In the genomic region with DNA sequence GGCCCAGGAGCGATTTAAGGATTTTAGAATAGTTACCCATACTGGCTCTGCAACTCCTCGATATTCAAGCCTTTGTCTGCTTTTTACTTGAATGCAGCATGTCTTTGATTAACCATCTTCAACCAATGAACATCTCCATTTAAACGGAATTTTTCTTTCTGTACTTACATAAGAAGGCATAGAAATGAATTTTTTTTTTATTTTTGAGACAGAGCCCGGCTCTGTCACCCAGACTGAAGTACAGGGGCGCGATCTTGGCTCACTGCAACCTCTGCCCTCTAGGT, we compare ENCODE assay signal across 1 cellular context.
A peak's percentile ranks its signal among the peaks of the same experiment; 100 is the strongest.
TF ChIP-seq lines count a peak whose summit lies in the region.

No MANE protein-coding gene starts in this region.

TF ChIP-seq in K562, 482 proteins besides CTCF, POLR2A, EP300 and RAD21 (continued from another document and continues in another):
- TF ChIP-seq, protein P1, sequence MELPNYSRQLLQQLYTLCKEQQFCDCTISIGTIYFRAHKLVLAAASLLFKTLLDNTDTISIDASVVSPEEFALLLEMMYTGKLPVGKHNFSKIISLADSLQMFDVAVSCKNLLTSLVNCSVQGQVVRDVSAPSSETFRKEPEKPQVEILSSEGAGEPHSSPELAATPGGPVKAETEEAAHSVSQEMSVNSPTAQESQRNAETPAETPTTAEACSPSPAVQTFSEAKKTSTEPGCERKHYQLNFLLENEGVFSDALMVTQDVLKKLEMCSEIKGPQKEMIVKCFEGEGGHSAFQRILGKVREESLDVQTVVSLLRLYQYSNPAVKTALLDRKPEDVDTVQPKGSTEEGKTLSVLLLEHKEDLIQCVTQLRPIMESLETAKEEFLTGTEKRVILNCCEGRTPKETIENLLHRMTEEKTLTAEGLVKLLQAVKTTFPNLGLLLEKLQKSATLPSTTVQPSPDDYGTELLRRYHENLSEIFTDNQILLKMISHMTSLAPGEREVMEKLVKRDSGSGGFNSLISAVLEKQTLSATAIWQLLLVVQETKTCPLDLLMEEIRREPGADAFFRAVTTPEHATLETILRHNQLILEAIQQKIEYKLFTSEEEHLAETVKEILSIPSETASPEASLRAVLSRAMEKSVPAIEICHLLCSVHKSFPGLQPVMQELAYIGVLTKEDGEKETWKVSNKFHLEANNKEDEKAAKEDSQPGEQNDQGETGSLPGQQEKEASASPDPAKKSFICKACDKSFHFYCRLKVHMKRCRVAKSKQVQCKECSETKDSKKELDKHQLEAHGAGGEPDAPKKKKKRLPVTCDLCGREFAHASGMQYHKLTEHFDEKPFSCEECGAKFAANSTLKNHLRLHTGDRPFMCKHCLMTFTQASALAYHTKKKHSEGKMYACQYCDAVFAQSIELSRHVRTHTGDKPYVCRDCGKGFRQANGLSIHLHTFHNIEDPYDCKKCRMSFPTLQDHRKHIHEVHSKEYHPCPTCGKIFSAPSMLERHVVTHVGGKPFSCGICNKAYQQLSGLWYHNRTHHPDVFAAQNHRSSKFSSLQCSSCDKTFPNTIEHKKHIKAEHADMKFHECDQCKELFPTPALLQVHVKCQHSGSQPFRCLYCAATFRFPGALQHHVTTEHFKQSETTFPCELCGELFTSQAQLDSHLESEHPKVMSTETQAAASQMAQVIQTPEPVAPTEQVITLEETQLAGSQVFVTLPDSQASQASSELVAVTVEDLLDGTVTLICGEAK (IDR thresholded peaks at IDR 0.05): 0 out of 2 replicates have a peak, but pooled peaks have one; percentile 1
- TF ChIP-seq, protein P1 (CRISPR knock-in tag; IDR thresholded peaks at IDR 0.05): no peak
- 0 out of 2 replicates have a peak, but pooled peaks have one; percentile 13 for TF ChIP-seq ZNF766 (CRISPR knock-in tag; conservative IDR thresholded peaks at IDR 0.05)
- TF ChIP-seq GABPA (tag; conservative IDR thresholded peaks at IDR 0.05; ENCODE audit: low read depth): 0 out of 2 replicates have a peak, but pooled peaks have one; percentile 8
- TF ChIP-seq, protein P2, sequence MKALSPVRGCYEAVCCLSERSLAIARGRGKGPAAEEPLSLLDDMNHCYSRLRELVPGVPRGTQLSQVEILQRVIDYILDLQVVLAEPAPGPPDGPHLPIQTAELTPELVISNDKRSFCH (CRISPR knock-in tag; IDR thresholded peaks at IDR 0.05): no peak
- TF ChIP-seq, protein P2 (tag; IDR thresholded peaks at IDR 0.05): peak; percentile 66; the same call in 1 of the 2 replicates
- 0 out of 2 replicates have a peak, but pooled peaks have one; percentile 6 for TF ChIP-seq SP1 (CRISPR knock-in tag; IDR thresholded peaks at IDR 0.05)
- peak; percentile 40; the same call in 1 of the 2 replicates for TF ChIP-seq MEF2D (tag; conservative IDR thresholded peaks at IDR 0.05; ENCODE audit: low read depth)
- peak; percentile 3; the same call in 1 of the 2 replicates for TF ChIP-seq KLF16 (IDR thresholded peaks at IDR 0.05)
- no peak for TF ChIP-seq RBM17 (IDR thresholded peaks at IDR 0.05; ENCODE audit: borderline replicate concordance, low read depth, low read length)
- TF ChIP-seq, protein P3, sequence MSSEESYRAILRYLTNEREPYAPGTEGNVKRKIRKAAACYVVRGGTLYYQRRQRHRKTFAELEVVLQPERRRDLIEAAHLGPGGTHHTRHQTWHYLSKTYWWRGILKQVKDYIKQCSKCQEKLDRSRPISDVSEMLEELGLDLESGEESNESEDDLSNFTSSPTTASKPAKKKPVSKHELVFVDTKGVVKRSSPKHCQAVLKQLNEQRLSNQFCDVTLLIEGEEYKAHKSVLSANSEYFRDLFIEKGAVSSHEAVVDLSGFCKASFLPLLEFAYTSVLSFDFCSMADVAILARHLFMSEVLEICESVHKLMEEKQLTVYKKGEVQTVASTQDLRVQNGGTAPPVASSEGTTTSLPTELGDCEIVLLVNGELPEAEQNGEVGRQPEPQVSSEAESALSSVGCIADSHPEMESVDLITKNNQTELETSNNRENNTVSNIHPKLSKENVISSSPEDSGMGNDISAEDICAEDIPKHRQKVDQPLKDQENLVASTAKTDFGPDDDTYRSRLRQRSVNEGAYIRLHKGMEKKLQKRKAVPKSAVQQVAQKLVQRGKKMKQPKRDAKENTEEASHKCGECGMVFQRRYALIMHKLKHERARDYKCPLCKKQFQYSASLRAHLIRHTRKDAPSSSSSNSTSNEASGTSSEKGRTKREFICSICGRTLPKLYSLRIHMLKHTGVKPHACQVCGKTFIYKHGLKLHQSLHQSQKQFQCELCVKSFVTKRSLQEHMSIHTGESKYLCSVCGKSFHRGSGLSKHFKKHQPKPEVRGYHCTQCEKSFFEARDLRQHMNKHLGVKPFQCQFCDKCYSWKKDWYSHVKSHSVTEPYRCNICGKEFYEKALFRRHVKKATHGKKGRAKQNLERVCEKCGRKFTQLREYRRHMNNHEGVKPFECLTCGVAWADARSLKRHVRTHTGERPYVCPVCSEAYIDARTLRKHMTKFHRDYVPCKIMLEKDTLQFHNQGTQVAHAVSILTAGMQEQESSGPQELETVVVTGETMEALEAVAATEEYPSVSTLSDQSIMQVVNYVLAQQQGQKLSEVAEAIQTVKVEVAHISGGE (CRISPR knock-in tag; IDR thresholded peaks at IDR 0.05): peak in 1 of 3 experiments; percentile 65; a peak in 1 of 6 replicates
- no peak for TF ChIP-seq NFE2L1 (tag; IDR thresholded peaks at IDR 0.05; ENCODE audit: borderline replicate concordance, low read depth)
- 0 out of 2 replicates have a peak, but pooled peaks have one; percentile 24 for TF ChIP-seq TAF7 (tag; IDR thresholded peaks at IDR 0.05)
- no peak for TF ChIP-seq ZNF316 (IDR thresholded peaks at IDR 0.05)
- TF ChIP-seq PHF20 (IDR thresholded peaks at IDR 0.05; ENCODE audit: partially characterized antibody): peak; percentile 31
- TF ChIP-seq MAFK (IDR thresholded peaks at IDR 0.05; ENCODE audit: low read length): no peak
- no peak for TF ChIP-seq ZNF436 (CRISPR knock-in tag; IDR thresholded peaks at IDR 0.05)
- 0 out of 2 replicates have a peak, but pooled peaks have one; percentile 3 for TF ChIP-seq TEAD4 (IDR thresholded peaks at IDR 0.05; ENCODE audit: low read length)
- TF ChIP-seq TEAD4 (CRISPR knock-in tag; IDR thresholded peaks at IDR 0.05; ENCODE audit: borderline replicate concordance): no peak
- TF ChIP-seq BACH1 (tag; IDR thresholded peaks at IDR 0.05): no peak
- TF ChIP-seq EHMT2 (IDR thresholded peaks at IDR 0.05): peak; percentile 4; the same call in 1 of the 2 replicates
- peak; percentile 22; the same call in 1 of the 2 replicates for TF ChIP-seq MIER1 (IDR thresholded peaks at IDR 0.05; ENCODE audit: low read depth)
- no peak for TF ChIP-seq TRIM28 (IDR thresholded peaks at IDR 0.05)
- TF ChIP-seq, protein P4, sequence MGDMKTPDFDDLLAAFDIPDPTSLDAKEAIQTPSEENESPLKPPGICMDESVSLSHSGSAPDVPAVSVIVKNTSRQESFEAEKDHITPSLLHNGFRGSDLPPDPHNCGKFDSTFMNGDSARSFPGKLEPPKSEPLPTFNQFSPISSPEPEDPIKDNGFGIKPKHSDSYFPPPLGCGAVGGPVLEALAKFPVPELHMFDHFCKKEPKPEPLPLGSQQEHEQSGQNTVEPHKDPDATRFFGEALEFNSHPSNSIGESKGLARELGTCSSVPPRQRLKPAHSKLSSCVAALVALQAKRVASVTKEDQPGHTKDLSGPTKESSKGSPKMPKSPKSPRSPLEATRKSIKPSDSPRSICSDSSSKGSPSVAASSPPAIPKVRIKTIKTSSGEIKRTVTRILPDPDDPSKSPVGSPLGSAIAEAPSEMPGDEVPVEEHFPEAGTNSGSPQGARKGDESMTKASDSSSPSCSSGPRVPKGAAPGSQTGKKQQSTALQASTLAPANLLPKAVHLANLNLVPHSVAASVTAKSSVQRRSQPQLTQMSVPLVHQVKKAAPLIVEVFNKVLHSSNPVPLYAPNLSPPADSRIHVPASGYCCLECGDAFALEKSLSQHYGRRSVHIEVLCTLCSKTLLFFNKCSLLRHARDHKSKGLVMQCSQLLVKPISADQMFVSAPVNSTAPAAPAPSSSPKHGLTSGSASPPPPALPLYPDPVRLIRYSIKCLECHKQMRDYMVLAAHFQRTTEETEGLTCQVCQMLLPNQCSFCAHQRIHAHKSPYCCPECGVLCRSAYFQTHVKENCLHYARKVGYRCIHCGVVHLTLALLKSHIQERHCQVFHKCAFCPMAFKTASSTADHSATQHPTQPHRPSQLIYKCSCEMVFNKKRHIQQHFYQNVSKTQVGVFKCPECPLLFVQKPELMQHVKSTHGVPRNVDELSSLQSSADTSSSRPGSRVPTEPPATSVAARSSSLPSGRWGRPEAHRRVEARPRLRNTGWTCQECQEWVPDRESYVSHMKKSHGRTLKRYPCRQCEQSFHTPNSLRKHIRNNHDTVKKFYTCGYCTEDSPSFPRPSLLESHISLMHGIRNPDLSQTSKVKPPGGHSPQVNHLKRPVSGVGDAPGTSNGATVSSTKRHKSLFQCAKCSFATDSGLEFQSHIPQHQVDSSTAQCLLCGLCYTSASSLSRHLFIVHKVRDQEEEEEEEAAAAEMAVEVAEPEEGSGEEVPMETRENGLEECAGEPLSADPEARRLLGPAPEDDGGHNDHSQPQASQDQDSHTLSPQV (IDR thresholded peaks at IDR 0.05): 0 out of 2 replicates have a peak, but pooled peaks have one; percentile 28
- peak; percentile 19; the same call in 1 of the 2 replicates for TF ChIP-seq PHF8 (IDR thresholded peaks at IDR 0.05; ENCODE audit: borderline replicate concordance, low read length)
- 0 out of 2 replicates have a peak, but pooled peaks have one; percentile 36 for TF ChIP-seq DDX20 (tag; IDR thresholded peaks at IDR 0.05; ENCODE audit: low read depth)
- TF ChIP-seq ETV1 (tag; conservative IDR thresholded peaks at IDR 0.05; ENCODE audit: low read depth): 0 out of 2 replicates have a peak, but pooled peaks have one; percentile 52
- TF ChIP-seq ZEB2 (IDR thresholded peaks at IDR 0.05): peak; percentile 32; the same call in 1 of the 2 replicates
- TF ChIP-seq ELF2 (CRISPR knock-in tag; IDR thresholded peaks at IDR 0.05): 0 out of 2 replicates have a peak, but pooled peaks have one; percentile 6
- TF ChIP-seq, protein P5, sequence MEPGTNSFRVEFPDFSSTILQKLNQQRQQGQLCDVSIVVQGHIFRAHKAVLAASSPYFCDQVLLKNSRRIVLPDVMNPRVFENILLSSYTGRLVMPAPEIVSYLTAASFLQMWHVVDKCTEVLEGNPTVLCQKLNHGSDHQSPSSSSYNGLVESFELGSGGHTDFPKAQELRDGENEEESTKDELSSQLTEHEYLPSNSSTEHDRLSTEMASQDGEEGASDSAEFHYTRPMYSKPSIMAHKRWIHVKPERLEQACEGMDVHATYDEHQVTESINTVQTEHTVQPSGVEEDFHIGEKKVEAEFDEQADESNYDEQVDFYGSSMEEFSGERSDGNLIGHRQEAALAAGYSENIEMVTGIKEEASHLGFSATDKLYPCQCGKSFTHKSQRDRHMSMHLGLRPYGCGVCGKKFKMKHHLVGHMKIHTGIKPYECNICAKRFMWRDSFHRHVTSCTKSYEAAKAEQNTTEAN (CRISPR knock-in tag; IDR thresholded peaks at IDR 0.05): no peak
- TF ChIP-seq TOE1 (IDR thresholded peaks at IDR 0.05; ENCODE audit: borderline replicate concordance): no peak
- TF ChIP-seq TOE1 (CRISPR knock-in tag; IDR thresholded peaks at IDR 0.05; ENCODE audit: borderline replicate concordance, low read depth): peak; percentile 51; the same call in 1 of the 2 replicates
- TF ChIP-seq, protein P6, sequence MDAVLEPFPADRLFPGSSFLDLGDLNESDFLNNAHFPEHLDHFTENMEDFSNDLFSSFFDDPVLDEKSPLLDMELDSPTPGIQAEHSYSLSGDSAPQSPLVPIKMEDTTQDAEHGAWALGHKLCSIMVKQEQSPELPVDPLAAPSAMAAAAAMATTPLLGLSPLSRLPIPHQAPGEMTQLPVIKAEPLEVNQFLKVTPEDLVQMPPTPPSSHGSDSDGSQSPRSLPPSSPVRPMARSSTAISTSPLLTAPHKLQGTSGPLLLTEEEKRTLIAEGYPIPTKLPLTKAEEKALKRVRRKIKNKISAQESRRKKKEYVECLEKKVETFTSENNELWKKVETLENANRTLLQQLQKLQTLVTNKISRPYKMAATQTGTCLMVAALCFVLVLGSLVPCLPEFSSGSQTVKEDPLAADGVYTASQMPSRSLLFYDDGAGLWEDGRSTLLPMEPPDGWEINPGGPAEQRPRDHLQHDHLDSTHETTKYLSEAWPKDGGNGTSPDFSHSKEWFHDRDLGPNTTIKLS (IDR thresholded peaks at IDR 0.05; ENCODE audit: borderline replicate concordance, low read depth): peak; percentile 9; the same call in 1 of the 2 replicates
- 0 out of 2 replicates have a peak, but pooled peaks have one; percentile 20 for TF ChIP-seq ETV5 (CRISPR knock-in tag; IDR thresholded peaks at IDR 0.05; ENCODE audit: low read depth)
- 0 out of 4 replicates have a peak, but pooled peaks of 1 of the 2 experiments have one; percentile 7 for TF ChIP-seq KDM4B (IDR thresholded peaks at IDR 0.05; ENCODE audit: borderline replicate concordance in 2 of 2, low read depth in 1 of 2)
- TF ChIP-seq, protein P7, sequence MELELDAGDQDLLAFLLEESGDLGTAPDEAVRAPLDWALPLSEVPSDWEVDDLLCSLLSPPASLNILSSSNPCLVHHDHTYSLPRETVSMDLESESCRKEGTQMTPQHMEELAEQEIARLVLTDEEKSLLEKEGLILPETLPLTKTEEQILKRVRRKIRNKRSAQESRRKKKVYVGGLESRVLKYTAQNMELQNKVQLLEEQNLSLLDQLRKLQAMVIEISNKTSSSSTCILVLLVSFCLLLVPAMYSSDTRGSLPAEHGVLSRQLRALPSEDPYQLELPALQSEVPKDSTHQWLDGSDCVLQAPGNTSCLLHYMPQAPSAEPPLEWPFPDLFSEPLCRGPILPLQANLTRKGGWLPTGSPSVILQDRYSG (tag; conservative IDR thresholded peaks at IDR 0.05; ENCODE audit: low read depth): peak; percentile 54; the same call in 1 of the 2 replicates
- TF ChIP-seq, protein P8, sequence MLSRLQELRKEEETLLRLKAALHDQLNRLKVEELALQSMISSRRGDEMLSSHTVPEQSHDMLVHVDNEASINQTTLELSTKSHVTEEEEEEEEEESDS (CRISPR knock-in tag; IDR thresholded peaks at IDR 0.05): no peak
